ENCODE assay signal across 20 cellular contexts in genomic region chr16:89055894-89056555, GRCh38. TPM values are rescaled to one million over a fixed set of nuclear protein-coding genes. Genes with fewer than 3 reads are reported as not detected.
DNase-seq lines count a peak whose midpoint lies in the region; ATAC-seq, FAIRE-seq and TF ChIP-seq lines count a peak whose summit lies in the region.
"Had no signal": no experiment of that assay in that cellular context is flagged by ENCODE, and none has a peak within 500 bp of the region (broad histone marks: within the 10 kb centered on the region; RNA-seq: fewer than 3 reads in every experiment).

No MANE protein-coding gene starts in this region.

- no peak overlapping the region for H3K27ac Mint-ChIP-seq in activated CD8-positive, alpha-beta T cell treated with anti-CD3 and anti-CD28 coated beads, Interleukin-2, amount 10 ng/mL, durations not matched to agents 7 days and 5 days
- H3K27ac Mint-ChIP-seq: B cell; CD4-positive, CD25-positive, alpha-beta regulatory T cell; CD8-positive, alpha-beta T cell; GM23338; H9; HFFc6 had no signal

- H3K4me3 ChIP-seq in HEK293 (ENCODE audit: low read depth, low read length): no peak overlapping the region
- no peak overlapping the region for H3K4me3 ChIP-seq in neuronal stem cell (ENCODE audit: low read length in 2 of 2)
- H3K4me3 ChIP-seq: BLaER1, GM23338 had no signal

- H3K79me1 ChIP-seq in neuronal stem cell (ENCODE audit: low read depth, low read length): peaks cover 2% of the 10 kb centered on the region

- H3K4ac ChIP-seq in neuronal stem cell (ENCODE audit: low read length): peak overlapping the region; percentile 95

- H3K9me3 Mint-ChIP-seq in activated CD8-positive, alpha-beta T cell treated with anti-CD3 and anti-CD28 coated beads, Interleukin-2, amount 10 ng/mL, durations not matched to agents 7 days and 5 days (ENCODE audit: insufficient read depth): no peaks in the 10 kb centered on the region
- H3K9me3 Mint-ChIP-seq: CD8-positive, alpha-beta T cell; GM23338; HFFc6 had no signal

- peak overlapping the region; percentile 91 for H2BK15ac ChIP-seq in neuronal stem cell (ENCODE audit: low read length)

- H2BK120ac ChIP-seq in neuronal stem cell (ENCODE audit: low read depth, low read length): no peak overlapping the region

- H3K4me1 Mint-ChIP-seq in activated CD8-positive, alpha-beta T cell treated with anti-CD3 and anti-CD28 coated beads, Interleukin-2, amount 10 ng/mL, durations not matched to agents 7 days and 5 days (ENCODE audit: low read depth): no peaks in the 10 kb centered on the region
- H3K4me1 Mint-ChIP-seq: CD4-positive, CD25-positive, alpha-beta regulatory T cell; GM23338; H9 had no signal

- FAIRE-seq in GM12891 (lab: Jason Lieb, UNC): peak; percentile 35
- FAIRE-seq: GM12892 had no signal

- H3K36me3 ChIP-seq in HEK293 (ENCODE audit: control insufficient read depth in 2 of 2, insufficient read depth in 1 of 2, low read length in 2 of 2) (no peaks in the 10 kb centered on the region), neuronal stem cell (replicated peaks in 1 of 2; ENCODE audit: control insufficient read depth in 2 of 2, insufficient read depth in 2 of 2, low read length in 2 of 2) (no peaks in the 10 kb centered on the region)
- H3K36me3 ChIP-seq: BLaER1 had no signal

- peak overlapping the region; percentile 42 for H2BK5ac ChIP-seq in neuronal stem cell (ENCODE audit: low read length)

- no peak overlapping the region for H3K9ac ChIP-seq in neuronal stem cell (ENCODE audit: low read depth, low read length, poor library complexity)
- H3K9ac ChIP-seq: BLaER1 had no signal

- H3K9me3 ChIP-seq in HEK293 (ENCODE audit: control insufficient read depth, insufficient read depth, low read depth, low read length) (no peaks in the 10 kb centered on the region), neuronal stem cell (replicated peaks in 1 of 2; ENCODE audit: control insufficient read depth in 2 of 2, insufficient read depth in 1 of 2, low read depth in 1 of 2, low read length in 2 of 2) (peaks cover 0 to 4% of the 10 kb centered on the region in 2 donors)
- H3K9me3 ChIP-seq: BLaER1, Caco-2 had no signal

- H2BK12ac ChIP-seq in neuronal stem cell (ENCODE audit: low read length): no peak overlapping the region

- no peaks in the 10 kb centered on the region for H3K27me3 Mint-ChIP-seq in activated CD8-positive, alpha-beta T cell treated with anti-CD3 and anti-CD28 coated beads, Interleukin-2, amount 10 ng/mL, durations not matched to agents 7 days and 5 days (ENCODE audit: low read depth)
- H3K27me3 Mint-ChIP-seq: B cell; CD4-positive, CD25-positive, alpha-beta regulatory T cell had no signal

- no peak for TF ChIP-seq CTCF in HEK293 (tag by site-specific recombination; IDR thresholded peaks at IDR 0.05)

- WGBS in neuronal stem cell (ENCODE audit: extremely low coverage in 2 of 2, insufficient read length in 2 of 2, insufficient replicate concordance in 1 of 2), 2 donors: no CpG with 5 or more reads among the region's 25 CpGs

- ATAC-seq in activated CD8-positive, alpha-beta T cell treated with anti-CD3 and anti-CD28 coated beads, Interleukin-2, amount 10 ng/mL, durations not matched to agents 7 days and 5 days: no peak
- no peak for ATAC-seq in GM19455 (IDR thresholded peaks at IDR 0.05; ENCODE audit: unreplicated experiment)
- ATAC-seq: CD8-positive, alpha-beta T cell; GM23338; HCT116 had no signal

- peak overlapping the region; percentile 72 for H3K18ac ChIP-seq in neuronal stem cell (ENCODE audit: low read length)

- H3K27ac ChIP-seq in HEK293 (ENCODE audit: extremely low read depth, low read depth, low read length) (no peak overlapping the region), neuronal stem cell (replicated peaks; ENCODE audit: low read length) (no peak overlapping the region)
- H3K27ac ChIP-seq: BLaER1, C4-2B had no signal

- peaks cover 0 to 44% (median 0%) of the 10 kb centered on the region in 3 experiments for H3K27me3 ChIP-seq in neuronal stem cell (ENCODE audit: control insufficient read depth in 3 of 3, insufficient read depth in 3 of 3, low read depth in 1 of 3, low read length in 3 of 3)
- H3K27me3 ChIP-seq: BLaER1 had no signal

- DNase-seq in GM12891 (ENCODE audit: insufficient read length, low spot score) (no peak), neuronal stem cell (ENCODE audit: low spot score) (no peak), ACHN (no peak)
- no peak for DNase-seq in activated CD8-positive, alpha-beta T cell treated with anti-CD3 and anti-CD28 coated beads, Interleukin-2, amount 10 ng/mL, durations not matched to agents 7 days and 5 days
- DNase-seq: Caco-2; CD4-positive, CD25-positive, alpha-beta regulatory T cell; CD8-positive, alpha-beta T cell; DMS153; DMS79 treated with DMSO at 0.1 percent for 48 hours; GF-D8; H9; HFFc6 had no signal

- H3K4me1 ChIP-seq in HEK293 (ENCODE audit: control insufficient read depth, insufficient read depth, low read length) (no peaks in the 10 kb centered on the region), neuronal stem cell (ENCODE audit: control insufficient read depth in 2 of 2, insufficient read depth in 1 of 2, low read depth in 1 of 2, low read length in 2 of 2) (peaks cover 0 to 2% of the 10 kb centered on the region in 2 donors)
- H3K4me1 ChIP-seq: Caco-2 had no signal

- no peak overlapping the region for H2AFZ ChIP-seq in neuronal stem cell (ENCODE audit: low read length)
- H2AFZ ChIP-seq: GM23338 had no signal

- no peak overlapping the region for H3K4me2 ChIP-seq in neuronal stem cell (ENCODE audit: insufficient read depth, low read length, poor library complexity, severe bottlenecking)
- H3K4me2 ChIP-seq: BLaER1, GM23338 had no signal

- peak overlapping the region; percentile 73 for H3K23ac ChIP-seq in neuronal stem cell (ENCODE audit: low read depth, low read length, poor library complexity)

- H3K4me3 Mint-ChIP-seq in activated CD8-positive, alpha-beta T cell treated with anti-CD3 and anti-CD28 coated beads, Interleukin-2, amount 10 ng/mL, durations not matched to agents 7 days and 5 days: no peak overlapping the region
- H3K4me3 Mint-ChIP-seq: B cell; CD4-positive, CD25-positive, alpha-beta regulatory T cell; CD8-positive, alpha-beta T cell; GM23338; H9; HFFc6 had no signal

- H3K14ac ChIP-seq in neuronal stem cell (ENCODE audit: low read length): peak overlapping the region; percentile 38

- in situ Hi-C loops in ACHN (cut with HindIII; ENCODE audit: low pct_ligation_motif_present, low pct_unique_long_range_greater_than_20kb, low sequenced_read_pairs): no loop called here

- H2AK5ac ChIP-seq in neuronal stem cell (ENCODE audit: low read depth, low read length): peak overlapping the region; percentile 88

- TF ChIP-seq POLR2A in GM12891 (IDR thresholded peaks at IDR 0.05; ENCODE audit: low read depth, low read length): no peak

- POLR2A ChIA-PET in HEK293 (lab: Yijun Ruan, JAX): no interaction called here
- POLR2A ChIA-PET in activated CD8-positive, alpha-beta T cell treated with anti-CD3 and anti-CD28 coated beads, Interleukin-2, amount 10 ng/mL, durations not matched to agents 7 days and 5 days (lab: Charles Lee): no interaction called here

- no peaks in the 10 kb centered on the region for H3K36me3 Mint-ChIP-seq in activated CD8-positive, alpha-beta T cell treated with anti-CD3 and anti-CD28 coated beads, Interleukin-2, amount 10 ng/mL, durations not matched to agents 7 days and 5 days (ENCODE audit: low read depth)
- H3K36me3 Mint-ChIP-seq: CD4-positive, CD25-positive, alpha-beta regulatory T cell; CD8-positive, alpha-beta T cell had no signal

- peak overlapping the region; percentile 43 for H4K8ac ChIP-seq in neuronal stem cell (ENCODE audit: low read depth, low read length)

- H4K91ac ChIP-seq in neuronal stem cell (ENCODE audit: low read depth, low read length, poor library complexity): no peak overlapping the region

- CTCF ChIA-PET in HEK293 (lab: Yijun Ruan, JAX): no interaction called here
- CTCF ChIA-PET in activated CD8-positive, alpha-beta T cell treated with anti-CD3 and anti-CD28 coated beads, Interleukin-2, amount 10 ng/mL, durations not matched to agents 7 days and 5 days (lab: Charles Lee): no interaction called here

TF ChIP-seq in GM12891, 5 proteins besides CTCF, POLR2A, EP300 and RAD21:
- TF ChIP-seq POU2F2 (IDR thresholded peaks at IDR 0.05; ENCODE audit: low read depth, low read length): no peak
- no peak for TF ChIP-seq POLR2AphosphoS5 (IDR thresholded peaks at IDR 0.05; ENCODE audit: low read depth, low read length)
- no peak for TF ChIP-seq TAF1 (IDR thresholded peaks at IDR 0.05; ENCODE audit: low read depth, low read length)
- no peak for TF ChIP-seq SPI1 (IDR thresholded peaks at IDR 0.05; ENCODE audit: low read depth, low read length)
- no peak for TF ChIP-seq PAX5 (IDR thresholded peaks at IDR 0.05; ENCODE audit: insufficient read depth, low read length, severe bottlenecking)
TF ChIP-seq in GM12891: peak in this region for 0.

TF ChIP-seq in HEK293, 187 proteins besides CTCF, POLR2A, EP300 and RAD21 (continues in another document):
- TF ChIP-seq, protein P1, sequence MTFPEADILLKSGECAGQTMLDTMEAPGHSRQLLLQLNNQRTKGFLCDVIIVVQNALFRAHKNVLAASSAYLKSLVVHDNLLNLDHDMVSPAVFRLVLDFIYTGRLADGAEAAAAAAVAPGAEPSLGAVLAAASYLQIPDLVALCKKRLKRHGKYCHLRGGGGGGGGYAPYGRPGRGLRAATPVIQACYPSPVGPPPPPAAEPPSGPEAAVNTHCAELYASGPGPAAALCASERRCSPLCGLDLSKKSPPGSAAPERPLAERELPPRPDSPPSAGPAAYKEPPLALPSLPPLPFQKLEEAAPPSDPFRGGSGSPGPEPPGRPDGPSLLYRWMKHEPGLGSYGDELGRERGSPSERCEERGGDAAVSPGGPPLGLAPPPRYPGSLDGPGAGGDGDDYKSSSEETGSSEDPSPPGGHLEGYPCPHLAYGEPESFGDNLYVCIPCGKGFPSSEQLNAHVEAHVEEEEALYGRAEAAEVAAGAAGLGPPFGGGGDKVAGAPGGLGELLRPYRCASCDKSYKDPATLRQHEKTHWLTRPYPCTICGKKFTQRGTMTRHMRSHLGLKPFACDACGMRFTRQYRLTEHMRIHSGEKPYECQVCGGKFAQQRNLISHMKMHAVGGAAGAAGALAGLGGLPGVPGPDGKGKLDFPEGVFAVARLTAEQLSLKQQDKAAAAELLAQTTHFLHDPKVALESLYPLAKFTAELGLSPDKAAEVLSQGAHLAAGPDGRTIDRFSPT (tag by site-specific recombination; IDR thresholded peaks at IDR 0.05): no peak
- TF ChIP-seq ZNF335 (tag by site-specific recombination; conservative IDR thresholded peaks at IDR 0.05) (peak; percentile 29; the same call in 1 of the 2 replicates), HOXA7 (CRISPR knock-in tag; IDR thresholded peaks at IDR 0.05; ENCODE audit: borderline replicate concordance) (no peak), ZNF404 (tag by site-specific recombination; IDR thresholded peaks at IDR 0.05) (no peak)

RNA-seq across cellular contexts. Expression of gene ACSF3, which starts 37.6 kb away (rescaled TPM):
- polyA plus RNA-seq in GM12891 (2012; ENCODE audit: low read depth, missing spikeins): 24.9 TPM
- polyA plus RNA-seq in neuronal stem cell (2013, experiment 1 of 2): 8.9 TPM
- polyA plus RNA-seq in neuronal stem cell (2013, experiment 2 of 2): 9.7 TPM
- total RNA-seq in activated CD8-positive, alpha-beta T cell treated with anti-CD3 and anti-CD28 coated beads, Interleukin-2, amount 10 ng/mL, durations not matched to agents 7 days and 5 days: 10 to 100 TPM; 38.6 to 45.1 TPM
